ENCODE assay signal across 17 cellular contexts in the genomic region with DNA sequence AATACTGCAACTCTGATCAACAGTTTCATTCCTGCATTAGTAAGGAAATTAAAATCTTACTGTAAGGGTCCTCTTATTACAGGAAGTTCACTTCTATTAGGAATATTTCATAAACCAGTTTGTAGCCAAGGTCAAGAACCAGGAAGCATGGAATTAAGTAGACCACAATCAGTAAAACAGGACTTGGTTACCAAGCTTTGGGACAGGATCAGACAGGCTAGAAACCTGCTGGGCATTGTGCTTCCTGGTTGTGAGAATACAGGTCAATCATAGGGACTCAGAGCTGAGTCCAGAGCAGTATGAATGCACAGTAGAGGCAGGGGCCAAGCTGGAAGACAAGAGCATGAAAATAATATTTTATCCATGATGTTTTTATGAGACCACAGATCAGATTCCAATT.
DNase-seq lines count a peak whose midpoint lies in the region; ATAC-seq and TF ChIP-seq lines count a peak whose summit lies in the region.
"Had no signal": no experiment of that assay in that cellular context is flagged by ENCODE, and none has a peak within 500 bp of the region (broad histone marks: within the 10 kb centered on the region; RNA-seq: fewer than 3 reads in every experiment).

No MANE protein-coding gene starts in this region.

- TF ChIP-seq CTCF in foreskin keratinocyte (conservative IDR thresholded peaks at IDR 0.05): no peak
- TF ChIP-seq CTCF in stomach (IDR thresholded peaks at IDR 0.05): no peak
- TF ChIP-seq CTCF in lower lobe of right lung (IDR thresholded peaks at IDR 0.05): no peak

- H3K4me3 ChIP-seq in SK-N-MC: peak overlapping the region; percentile 38
- H3K4me3 ChIP-seq in stomach: no peak overlapping the region
- H3K4me3 ChIP-seq in lower lobe of right lung: no peak overlapping the region

- intact Hi-C loops in stomach (cut with DNase I; ENCODE audit: low total_unique reads) (no loop called here), lower lobe of right lung (cut with DNase I) (no loop called here), Right ventricle myocardium superior (cut with DNase I) (no loop called here)

- 0 out of 2 replicates have a peak, but pooled peaks cover 2% of the 10 kb centered on the region for H3K9me3 ChIP-seq in SK-N-MC (ENCODE audit: low read depth, low read length)
- no peaks in the 10 kb centered on the region for H3K9me3 ChIP-seq in stomach
- no peaks in the 10 kb centered on the region for H3K9me3 ChIP-seq in lower lobe of right lung
- H3K9me3 ChIP-seq: BE2C, SK-N-SH had no signal

- ATAC-seq in foreskin keratinocyte (peak; percentile 11), lower lobe of right lung (no peak), Right ventricle myocardium superior (ENCODE audit: poor library complexity) (no peak)
- ATAC-seq: CD8-positive, alpha-beta T cell had no signal

- DNase-seq in DMS153 (lab: John Stamatoyannopoulos, UW) (peak; percentile 27), DMS153 treated with DMSO at 0.1 percent for 48 hours (lab: John Stamatoyannopoulos, UW; ENCODE audit: unreplicated experiment) (no peak), SK-N-MC (ENCODE audit: low read depth, low spot score) (no peak), foreskin keratinocyte (peak; percentile 45 to 80), stomach (no peak), lower lobe of right lung (no peak), NCI-H1436 treated with DMSO at 0.1 percent for 48 hours (lab: John Stamatoyannopoulos, UW) (no peak), Right ventricle myocardium superior (no peak)
- DNase-seq: BE2C; CD8-positive, alpha-beta T cell; EL; Kasumi-1; NCI-H1417; NCI-H2081; NCI-H748 treated with DMSO at 0.1 percent for 48 hours; SK-N-SH had no signal

- H3K27ac ChIP-seq in SK-N-MC: peak overlapping the region; percentile 98
- H3K27ac ChIP-seq in foreskin keratinocyte: no peak overlapping the region
- peak overlapping the region in 3 of 5 donors; percentile 4 to 76 (median 68) for H3K27ac ChIP-seq in stomach
- H3K27ac ChIP-seq in lower lobe of right lung: no peak overlapping the region
- H3K27ac ChIP-seq: 22Rv1 had no signal

- no peak for TF ChIP-seq EP300 in stomach (IDR thresholded peaks at IDR 0.05)

- no peaks in the 10 kb centered on the region for H3K36me3 ChIP-seq in SK-N-MC (ENCODE audit: insufficient read depth, low read length)
- H3K36me3 ChIP-seq in stomach: no peaks in the 10 kb centered on the region
- no peaks in the 10 kb centered on the region for H3K36me3 ChIP-seq in lower lobe of right lung
- H3K36me3 ChIP-seq: BE2C had no signal

- no peak for TF ChIP-seq POLR2A in stomach (IDR thresholded peaks at IDR 0.05)

- H3K4me1 ChIP-seq in foreskin keratinocyte (peaks cover 34% of the 10 kb centered on the region), stomach (peaks cover 0 to 14% (median 2%) of the 10 kb centered on the region in 4 donors), lower lobe of right lung (no peaks in the 10 kb centered on the region)
- H3K4me1 ChIP-seq: BE2C had no signal

- peak overlapping the region; percentile 74 for H3K9ac ChIP-seq in SK-N-MC (ENCODE audit: insufficient read length)
- H3K9ac ChIP-seq: SK-N-SH had no signal

- H3K27me3 ChIP-seq in foreskin keratinocyte: no peaks in the 10 kb centered on the region
- H3K27me3 ChIP-seq in stomach: no peaks in the 10 kb centered on the region
- no peaks in the 10 kb centered on the region for H3K27me3 ChIP-seq in lower lobe of right lung (ENCODE audit: low read depth)
- H3K27me3 ChIP-seq: BE2C had no signal

Comparison
In these comparisons a context has a peak if more than half of its experiments do, and no peak if none do; other contexts are left out.
1. DNase-seq: peak in DMS153 (single experiment) and foreskin keratinocyte (2 of 2); none in DMS153 treated with DMSO at 0.1 percent for 48 hours (single experiment), SK-N-MC (single experiment), stomach (single experiment), lower lobe of right lung (single experiment), NCI-H1436 treated with DMSO at 0.1 percent for 48 hours (single experiment) and Right ventricle myocardium superior (single experiment).
2. H3K27ac ChIP-seq: peak in SK-N-MC (single experiment) and stomach (3 of 5); none in foreskin keratinocyte (single experiment) and lower lobe of right lung (single experiment).